1 cellular context compared by ENCODE assay signal in genomic region chr17:33908363-33909064, GRCh38.
TF ChIP-seq lines count a peak whose summit lies in the region.

No MANE protein-coding gene starts in this region.

TF ChIP-seq in K562, 482 proteins besides CTCF, POLR2A, EP300 and RAD21 (continued from another document and continues in another):
- TF ChIP-seq CUX1 (CRISPR knock-in tag; IDR thresholded peaks at IDR 0.05) (peak; percentile 79; the same call in 1 of the 2 replicates), HDAC2 (IDR thresholded peaks at IDR 0.05) (no peak), KLF10 (CRISPR knock-in tag; IDR thresholded peaks at IDR 0.05) (peak; percentile 84), E2F3 (CRISPR knock-in tag; IDR thresholded peaks at IDR 0.05) (peak; percentile 40; the same call in 1 of the 2 replicates), TEAD2 (tag; IDR thresholded peaks at IDR 0.05) (peak; percentile 86), MEIS2 (IDR thresholded peaks at IDR 0.05; ENCODE audit: partially characterized antibody) (peak; percentile 20), RFX5 (IDR thresholded peaks at IDR 0.05; ENCODE audit: low read depth, low read length) (no peak), ZNF586 (CRISPR knock-in tag; conservative IDR thresholded peaks at IDR 0.05) (no peak), ZFP91 (CRISPR knock-in tag; IDR thresholded peaks at IDR 0.05) (no peak), HSF4 (CRISPR knock-in tag; IDR thresholded peaks at IDR 0.05; ENCODE audit: borderline replicate concordance) (peak; percentile 98), ZFP1 (CRISPR knock-in tag; IDR thresholded peaks at IDR 0.05) (peak; percentile 87), CCNT2 (IDR thresholded peaks at IDR 0.05; ENCODE audit: borderline replicate concordance, extremely low read depth, insufficient read length, low read depth, low read length) (peak; percentile 90), SLC30A9 (CRISPR knock-in tag; IDR thresholded peaks at IDR 0.05) (peak; percentile 72; the same call in 1 of the 2 replicates), ZNF280B (CRISPR knock-in tag; IDR thresholded peaks at IDR 0.05) (0 out of 2 replicates have a peak, but pooled peaks have one; percentile 18), CBX8 (IDR thresholded peaks at IDR 0.05; ENCODE audit: borderline replicate concordance, extremely low read depth, low read depth, low read length, poor library complexity, severe bottlenecking) (no peak), TCF7 (IDR thresholded peaks at IDR 0.05; ENCODE audit: borderline replicate concordance) (no peak), RFX1 (IDR thresholded peaks at IDR 0.05) (no peak), ZNF175 (CRISPR knock-in tag; IDR thresholded peaks at IDR 0.05; ENCODE audit: low read depth) (peak; percentile 71; the same call in 1 of the 2 replicates), SUPT5H (IDR thresholded peaks at IDR 0.05) (no peak), CCAR2 (IDR thresholded peaks at IDR 0.05; ENCODE audit: low read depth, low read length) (no peak), ZNF347 (CRISPR knock-in tag; IDR thresholded peaks at IDR 0.05; ENCODE audit: low read depth) (no peak), ELF4 (CRISPR knock-in tag; IDR thresholded peaks at IDR 0.05) (peak; percentile 99), ZNF639 (CRISPR knock-in tag; conservative IDR thresholded peaks at IDR 0.05 in 1 of 2, IDR thresholded peaks at IDR 0.05 in 1 of 2) (peak in 1 of 2 experiments; percentile 94; a peak in 2 of 4 replicates), YY1 (IDR thresholded peaks at IDR 0.05; ENCODE audit: borderline replicate concordance in 1 of 3, control insufficient read depth in 1 of 3, extremely low read depth in 1 of 3, insufficient read depth in 3 of 3, insufficient read length in 1 of 3, insufficient replicate concordance in 2 of 3, low read depth in 1 of 3, low read length in 2 of 3) (peak in 1 of 3 experiments; percentile 37), MEF2D (tag; conservative IDR thresholded peaks at IDR 0.05; ENCODE audit: low read depth) (peak; percentile 96), ZNF134 (CRISPR knock-in tag; conservative IDR thresholded peaks at IDR 0.05) (peak; percentile 57), HDAC1 (IDR thresholded peaks at IDR 0.05) (peak in 1 of 2 experiments; percentile 63; a peak in 2 of 4 replicates), TRIM24 (IDR thresholded peaks at IDR 0.05) (peak; percentile 7 to 66; a peak in 2 of 4 replicates), MTA2 (IDR thresholded peaks at IDR 0.05; ENCODE audit: low read depth) (peak; percentile 82), NCOA4 (IDR thresholded peaks at IDR 0.05; ENCODE audit: partially characterized antibody) (no peak), ZNF41 (CRISPR knock-in tag; conservative IDR thresholded peaks at IDR 0.05) (peak; percentile 92), ZNF668 (CRISPR knock-in tag; IDR thresholded peaks at IDR 0.05) (peak; percentile 99), ZNF165 (CRISPR knock-in tag; IDR thresholded peaks at IDR 0.05; ENCODE audit: borderline replicate concordance) (peak; percentile 97), L3MBTL2 (IDR thresholded peaks at IDR 0.05) (no peak), KLF6 (CRISPR knock-in tag; IDR thresholded peaks at IDR 0.05; ENCODE audit: borderline replicate concordance) (peak; percentile 98), ZNF696 (CRISPR knock-in tag; conservative IDR thresholded peaks at IDR 0.05) (0 out of 2 replicates have a peak, but pooled peaks have one; percentile 49), ZNF212 (CRISPR knock-in tag; IDR thresholded peaks at IDR 0.05) (no peak), RHOXF2B (CRISPR knock-in tag; conservative IDR thresholded peaks at IDR 0.05) (peak; percentile 80; the same call in 1 of the 2 replicates), EGR1 (conservative IDR thresholded peaks at IDR 0.05) (no peak), ZFP30 (CRISPR knock-in tag; IDR thresholded peaks at IDR 0.05; ENCODE audit: borderline replicate concordance) (0 out of 2 replicates have a peak, but pooled peaks have one; percentile 66), PCBP1 (IDR thresholded peaks at IDR 0.05; ENCODE audit: low read depth, low read length, poor library complexity, severe bottlenecking) (no peak), HDAC8 (tag; IDR thresholded peaks at IDR 0.05) (0 out of 2 replicates have a peak, but pooled peaks have one; percentile 57), HDAC3 (IDR thresholded peaks at IDR 0.05; ENCODE audit: borderline replicate concordance, partially characterized antibody) (no peak), TEAD1 (CRISPR knock-in tag; IDR thresholded peaks at IDR 0.05) (peak in 1 of 2 experiments; percentile 96; a peak in 2 of 4 replicates), DLX4 (CRISPR knock-in tag; IDR thresholded peaks at IDR 0.05) (peak; percentile 65; the same call in 1 of the 2 replicates), RBM22 (IDR thresholded peaks at IDR 0.05; ENCODE audit: low read depth, low read length, poor library complexity, severe bottlenecking) (no peak), ZBTB9 (CRISPR knock-in tag; IDR thresholded peaks at IDR 0.05) (peak; percentile 97)
- TF ChIP-seq, protein P1, sequence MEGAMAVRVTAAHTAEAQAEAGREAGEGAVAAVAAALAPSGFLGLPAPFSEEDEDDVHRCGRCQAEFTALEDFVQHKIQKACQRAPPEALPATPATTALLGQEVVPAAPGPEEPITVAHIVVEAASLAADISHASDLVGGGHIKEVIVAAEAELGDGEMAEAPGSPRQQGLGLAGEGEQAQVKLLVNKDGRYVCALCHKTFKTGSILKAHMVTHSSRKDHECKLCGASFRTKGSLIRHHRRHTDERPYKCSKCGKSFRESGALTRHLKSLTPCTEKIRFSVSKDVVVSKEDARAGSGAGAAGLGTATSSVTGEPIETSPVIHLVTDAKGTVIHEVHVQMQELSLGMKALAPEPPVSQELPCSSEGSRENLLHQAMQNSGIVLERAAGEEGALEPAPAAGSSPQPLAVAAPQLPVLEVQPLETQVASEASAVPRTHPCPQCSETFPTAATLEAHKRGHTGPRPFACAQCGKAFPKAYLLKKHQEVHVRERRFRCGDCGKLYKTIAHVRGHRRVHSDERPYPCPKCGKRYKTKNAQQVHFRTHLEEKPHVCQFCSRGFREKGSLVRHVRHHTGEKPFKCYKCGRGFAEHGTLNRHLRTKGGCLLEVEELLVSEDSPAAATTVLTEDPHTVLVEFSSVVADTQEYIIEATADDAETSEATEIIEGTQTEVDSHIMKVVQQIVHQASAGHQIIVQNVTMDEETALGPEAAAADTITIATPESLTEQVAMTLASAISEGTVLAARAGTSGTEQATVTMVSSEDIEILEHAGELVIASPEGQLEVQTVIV (CRISPR knock-in tag; IDR thresholded peaks at IDR 0.05; ENCODE audit: borderline replicate concordance): peak; percentile 89
- TF ChIP-seq, protein P2, sequence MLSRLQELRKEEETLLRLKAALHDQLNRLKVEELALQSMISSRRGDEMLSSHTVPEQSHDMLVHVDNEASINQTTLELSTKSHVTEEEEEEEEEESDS (CRISPR knock-in tag; IDR thresholded peaks at IDR 0.05): peak; percentile 76
- TF ChIP-seq, protein P3, sequence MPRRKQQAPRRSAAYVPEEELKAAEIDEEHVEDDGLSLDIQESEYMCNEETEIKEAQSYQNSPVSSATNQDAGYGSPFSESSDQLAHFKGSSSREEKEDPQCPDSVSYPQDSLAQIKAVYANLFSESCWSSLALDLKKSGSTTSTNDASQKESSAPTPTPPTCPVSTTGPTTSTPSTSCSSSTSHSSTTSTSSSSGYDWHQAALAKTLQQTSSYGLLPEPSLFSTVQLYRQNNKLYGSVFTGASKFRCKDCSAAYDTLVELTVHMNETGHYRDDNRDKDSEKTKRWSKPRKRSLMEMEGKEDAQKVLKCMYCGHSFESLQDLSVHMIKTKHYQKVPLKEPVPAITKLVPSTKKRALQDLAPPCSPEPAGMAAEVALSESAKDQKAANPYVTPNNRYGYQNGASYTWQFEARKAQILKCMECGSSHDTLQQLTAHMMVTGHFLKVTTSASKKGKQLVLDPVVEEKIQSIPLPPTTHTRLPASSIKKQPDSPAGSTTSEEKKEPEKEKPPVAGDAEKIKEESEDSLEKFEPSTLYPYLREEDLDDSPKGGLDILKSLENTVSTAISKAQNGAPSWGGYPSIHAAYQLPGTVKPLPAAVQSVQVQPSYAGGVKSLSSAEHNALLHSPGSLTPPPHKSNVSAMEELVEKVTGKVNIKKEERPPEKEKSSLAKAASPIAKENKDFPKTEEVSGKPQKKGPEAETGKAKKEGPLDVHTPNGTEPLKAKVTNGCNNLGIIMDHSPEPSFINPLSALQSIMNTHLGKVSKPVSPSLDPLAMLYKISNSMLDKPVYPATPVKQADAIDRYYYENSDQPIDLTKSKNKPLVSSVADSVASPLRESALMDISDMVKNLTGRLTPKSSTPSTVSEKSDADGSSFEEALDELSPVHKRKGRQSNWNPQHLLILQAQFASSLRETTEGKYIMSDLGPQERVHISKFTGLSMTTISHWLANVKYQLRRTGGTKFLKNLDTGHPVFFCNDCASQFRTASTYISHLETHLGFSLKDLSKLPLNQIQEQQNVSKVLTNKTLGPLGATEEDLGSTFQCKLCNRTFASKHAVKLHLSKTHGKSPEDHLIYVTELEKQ (CRISPR knock-in tag; IDR thresholded peaks at IDR 0.05): peak; percentile 95
